ENCODE assay signal across 15 cellular contexts in genomic region chr14:72292689-72293024, GRCh38.
DNase-seq lines count a peak whose midpoint lies in the region; ATAC-seq and TF ChIP-seq lines count a peak whose summit lies in the region.
"Had no signal": no experiment of that assay in that cellular context is flagged by ENCODE, and none has a peak within 500 bp of the region (broad histone marks: within the 10 kb centered on the region; RNA-seq: fewer than 3 reads in every experiment).

No MANE protein-coding gene starts in this region.

- no peaks in the 10 kb centered on the region for H3F3A ChIP-seq in PC-9 (ENCODE audit: insufficient read depth, low read depth)

- H3K36me3 ChIP-seq in left ventricle myocardium inferior, result no peaks in the 10 kb centered on the region
- H3K36me3 ChIP-seq in PC-9 (ENCODE audit: low read depth), result no peaks in the 10 kb centered on the region
- H3K36me3 ChIP-seq: MG63 had no signal

- DNase-seq in left ventricle myocardium inferior (no peak), Right ventricle myocardium inferior (ENCODE audit: missing footprints) (no peak), PC-9 (no peak), glutamatergic neuron (no peak), NCI-H128 (lab: John Stamatoyannopoulos, UW; ENCODE audit: unreplicated experiment) (no peak), CD1c-positive myeloid dendritic cell (ENCODE audit: extremely low spot score) (no peak), NCI-H446 treated with DMSO at 0.1 percent for 48 hours (lab: John Stamatoyannopoulos, UW) (no peak)
- no peak for DNase-seq in stimulated activated naive CD8-positive, alpha-beta T cell treated with anti-CD3 and anti-CD28 coated beads, Interleukin-15, Interleukin-2, amounts not matched to agents 100 U/mL and 50 U/mL, for 24 hours
- DNase-seq: GF-D8, GOT3, MG63, NCI-H2171, NCI-H510A had no signal

- peaks cover 3% of the 10 kb centered on the region for H3K27me3 Mint-ChIP-seq in glutamatergic neuron (ENCODE audit: unreplicated experiment)

- POLR2A ChIA-PET in PC-9 (lab: Charles Lee; ENCODE audit: unreplicated experiment), result no interaction called here

- no peaks in the 10 kb centered on the region for H3K9me2 ChIP-seq in PC-9 (ENCODE audit: insufficient read depth)

- H2AFZ ChIP-seq in PC-9, result no peak overlapping the region

- H4K20me1 ChIP-seq in PC-9 (ENCODE audit: insufficient read depth), result no peaks in the 10 kb centered on the region

- BruUV-seq in PC-9 (replicated peaks; lab: Mats Ljungman, UMichigan), result no TSS peak

- H3K9me3 Mint-ChIP-seq in glutamatergic neuron (ENCODE audit: unreplicated experiment), result no peaks in the 10 kb centered on the region

- CTCF ChIA-PET in PC-9 (lab: Charles Lee), result no interaction called here

- no peaks in the 10 kb centered on the region for H3K79me2 ChIP-seq in PC-9 (ENCODE audit: low read depth)

- H3K27ac ChIP-seq in left ventricle myocardium inferior (replicated peaks) (no peak overlapping the region), PC-9 (no peak overlapping the region)
- H3K27ac ChIP-seq: KMS-11 had no signal

- H3K4me1 Mint-ChIP-seq in glutamatergic neuron (ENCODE audit: low read depth, unreplicated experiment), result no peaks in the 10 kb centered on the region
- H3K4me1 Mint-ChIP-seq: CD4-positive, alpha-beta memory T cell had no signal

- peaks cover 11% of the 10 kb centered on the region for H3K4me1 ChIP-seq in left ventricle myocardium inferior
- H3K4me1 ChIP-seq in PC-9 (replicated peaks; ENCODE audit: insufficient read depth), result no peaks in the 10 kb centered on the region

- peak; percentile 2 for TF ChIP-seq CTCF in left ventricle myocardium inferior (IDR thresholded peaks at IDR 0.05; ENCODE audit: borderline replicate concordance)
- TF ChIP-seq CTCF in PC-9 (conservative IDR thresholded peaks at IDR 0.05), result 0 out of 2 replicates have a peak, but pooled peaks have one; percentile 6
- peak; percentile 19 for TF ChIP-seq CTCF in glutamatergic neuron (IDR thresholded peaks at IDR 0.05; ENCODE audit: partially characterized antibody, unreplicated experiment)

- no peak overlapping the region for H3K27ac Mint-ChIP-seq in glutamatergic neuron (ENCODE audit: unreplicated experiment)

- H3K9me3 ChIP-seq in left ventricle myocardium inferior (replicated peaks) (peaks cover 10% of the 10 kb centered on the region), PC-9 (ENCODE audit: insufficient read depth, low read depth) (no peaks in the 10 kb centered on the region)
- H3K9me3 ChIP-seq: MG63 had no signal

- no peak overlapping the region for H3K4me3 ChIP-seq in left ventricle myocardium inferior
- no peak overlapping the region for H3K4me3 ChIP-seq in PC-9
- H3K4me3 ChIP-seq: MG63 had no signal

- H3K36me3 Mint-ChIP-seq in glutamatergic neuron (ENCODE audit: unreplicated experiment), result no peaks in the 10 kb centered on the region
- H3K36me3 Mint-ChIP-seq: CD4-positive, alpha-beta memory T cell had no signal

- intact Hi-C loops in left ventricle myocardium inferior (cut with micrococcal nuclease), result loop anchor here (5.0 to 10.0 kb wide), 2 partner anchors 265 to 358 kb away; partner anchors contain the start of gene RGS6
- intact Hi-C loops in Right ventricle myocardium inferior (cut with DNase I), result loop anchor here (1.0 to 2.0 kb wide), 2 partner anchors 268 to 360 kb away; partner anchors contain the start of gene RGS6
- intact Hi-C loops in PC-9 (cut with micrococcal nuclease; ENCODE audit: unreplicated experiment), result no loop called here

- no peaks in the 10 kb centered on the region for H3K27me3 ChIP-seq in left ventricle myocardium inferior (ENCODE audit: low read depth)
- peaks cover 31% of the 10 kb centered on the region; the same call in 1 of the 2 replicates for H3K27me3 ChIP-seq in PC-9 (ENCODE audit: insufficient read depth, low read depth)
- H3K27me3 ChIP-seq: MG63 had no signal

- H3K4me3 Mint-ChIP-seq in glutamatergic neuron (ENCODE audit: unreplicated experiment), result no peak overlapping the region
- H3K4me3 Mint-ChIP-seq: CD4-positive, alpha-beta memory T cell had no signal

- no peak for ATAC-seq in Right ventricle myocardium inferior
- no peak for ATAC-seq in stimulated activated naive CD8-positive, alpha-beta T cell treated with anti-CD3 and anti-CD28 coated beads, Interleukin-15, Interleukin-2, amounts not matched to agents 100 U/mL and 50 U/mL, for 24 hours

- H3K4me2 ChIP-seq in PC-9, result no peak overlapping the region
- H3K4me2 ChIP-seq: KMS-11 had no signal
